In the genomic region with DNA sequence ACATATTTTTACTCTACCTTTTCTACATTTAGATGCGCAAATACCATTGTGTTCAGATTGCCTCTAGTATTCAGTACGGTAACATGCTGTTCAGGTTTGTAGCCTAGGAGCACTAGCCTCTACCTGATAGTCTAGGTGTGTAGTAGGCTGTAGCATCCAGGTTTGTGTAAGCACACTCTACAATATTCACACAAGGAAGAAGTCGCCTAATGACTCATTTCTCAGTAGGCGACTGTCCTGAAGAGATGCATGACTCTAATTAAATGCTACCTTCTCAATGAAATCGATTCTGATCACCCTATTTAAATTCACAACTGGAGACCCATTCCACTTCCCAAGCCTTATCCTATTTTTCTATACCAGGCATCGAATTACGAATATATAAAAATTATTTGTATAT, we compare ENCODE assay signal across 8 cellular contexts. TPM values are rescaled to one million over a fixed set of nuclear protein-coding genes. Genes with fewer than 3 reads are reported as not detected.
DNase-seq lines count a peak whose midpoint lies in the region; ATAC-seq, FAIRE-seq and TF ChIP-seq lines count a peak whose summit lies in the region.

No MANE protein-coding gene starts in this region.

- H3K36me3 ChIP-seq in kidney (ENCODE audit: control insufficient read depth in 1 of 2, insufficient read depth in 2 of 2, low read length in 2 of 2) (no peaks in the 10 kb centered on the region), tibial nerve (no peaks in the 10 kb centered on the region), mucosa of descending colon (ENCODE audit: low read depth) (no peaks in the 10 kb centered on the region)

- H3K9me3 ChIP-seq in kidney (ENCODE audit: control insufficient read depth in 1 of 2, low read length in 2 of 2): no peaks in the 10 kb centered on the region
- H3K9me3 ChIP-seq in tibial nerve: no peaks in the 10 kb centered on the region
- no peaks in the 10 kb centered on the region for H3K9me3 ChIP-seq in mucosa of descending colon

- TF ChIP-seq POLR2A in tibial nerve (IDR thresholded peaks at IDR 0.05): no peak

- H3K9me3 Mint-ChIP-seq in activated T-cell treated with anti-CD3 and anti-CD28 coated beads, Interleukin-2, amount 50 U/mL, for 72 hours: no peaks in the 10 kb centered on the region
- H3K9me3 Mint-ChIP-seq in activated T-helper 1 cell treated with anti-CD3 and anti-CD28 coated beads, Interleukin-12 subunit alpha, Interleukin-12 subunit beta, Interleukin-2, Interleukin-4 antibody, amounts not matched to agents 30 ng/mL and 10 ng/mL and 1 ng/mL, durations not matched to agents 14 hours and 24 hours and 36 hours: no peaks in the 10 kb centered on the region

- no peak for ATAC-seq in activated T-cell treated with anti-CD3 and anti-CD28 coated beads, Interleukin-2, amount 50 U/mL, for 72 hours (replicated peaks in 1 of 2)
- ATAC-seq in mucosa of descending colon: no peak

- peaks cover 23 to 36% of the 10 kb centered on the region in 2 donors for H3K4me1 ChIP-seq in kidney (ENCODE audit: control insufficient read depth in 1 of 2, insufficient read depth in 1 of 2, low read depth in 1 of 2, low read length in 2 of 2)
- peaks cover 0 to 37% (median 22%) of the 10 kb centered on the region in 4 donors for H3K4me1 ChIP-seq in tibial nerve
- H3K4me1 ChIP-seq in mucosa of descending colon (ENCODE audit: low read depth): peaks cover 46% of the 10 kb centered on the region

- H3K4me3 Mint-ChIP-seq in activated T-cell treated with anti-CD3 and anti-CD28 coated beads, Interleukin-2, amount 50 U/mL, for 72 hours: peak overlapping the region; percentile 90 to 96
- H3K4me3 Mint-ChIP-seq in activated T-helper 1 cell treated with anti-CD3 and anti-CD28 coated beads, Interleukin-12 subunit alpha, Interleukin-12 subunit beta, Interleukin-2, Interleukin-4 antibody, amounts not matched to agents 30 ng/mL and 10 ng/mL and 1 ng/mL, durations not matched to agents 14 hours and 24 hours and 36 hours: peak overlapping the region; percentile 85

- H3K4me1 Mint-ChIP-seq in activated T-cell treated with anti-CD3 and anti-CD28 coated beads, Interleukin-2, amount 50 U/mL, for 72 hours (ENCODE audit: low read depth): peaks cover 30% of the 10 kb centered on the region
- peaks cover 38% of the 10 kb centered on the region for H3K4me1 Mint-ChIP-seq in activated T-helper 1 cell treated with anti-CD3 and anti-CD28 coated beads, Interleukin-12 subunit alpha, Interleukin-12 subunit beta, Interleukin-2, Interleukin-4 antibody, amounts not matched to agents 30 ng/mL and 10 ng/mL and 1 ng/mL, durations not matched to agents 14 hours and 24 hours and 36 hours (ENCODE audit: low read depth)

- no peak for FAIRE-seq in kidney (lab: Jason Lieb, UNC)

- H3K27me3 Mint-ChIP-seq in activated T-cell treated with anti-CD3 and anti-CD28 coated beads, Interleukin-2, amount 50 U/mL, for 72 hours (ENCODE audit: low read depth): no peaks in the 10 kb centered on the region
- H3K27me3 Mint-ChIP-seq in activated T-helper 1 cell treated with anti-CD3 and anti-CD28 coated beads, Interleukin-12 subunit alpha, Interleukin-12 subunit beta, Interleukin-2, Interleukin-4 antibody, amounts not matched to agents 30 ng/mL and 10 ng/mL and 1 ng/mL, durations not matched to agents 14 hours and 24 hours and 36 hours (ENCODE audit: insufficient read depth): no peaks in the 10 kb centered on the region

- DNase-seq in activated T-cell treated with anti-CD3 and anti-CD28 coated beads, Interleukin-2, amount 50 U/mL, for 72 hours: no peak
- no peak for DNase-seq in activated T-cell treated with anti-CD3 and anti-CD28 coated beads, Interleukin-2, amount 50 U/mL, for 1 hour
- no peak for DNase-seq in activated T-helper 1 cell treated with anti-CD3 and anti-CD28 coated beads, Interleukin-12 subunit alpha, Interleukin-12 subunit beta, Interleukin-2, Interleukin-4 antibody, amounts not matched to agents 30 ng/mL and 10 ng/mL and 1 ng/mL, durations not matched to agents 14 hours and 24 hours and 36 hours (ENCODE audit: low spot score)
- DNase-seq in kidney (no peak), tibial nerve (ENCODE audit: low spot score in 2 of 2) (no peak), mucosa of descending colon (no peak), SW 1271 (lab: John Stamatoyannopoulos, UW) (no peak)
- DNase-seq in stimulated activated naive CD4-positive, alpha-beta T cell (lab: John Stamatoyannopoulos, UW): no peak

- TF ChIP-seq CTCF in kidney (IDR thresholded peaks at IDR 0.05; ENCODE audit: borderline replicate concordance, extremely low read depth, insufficient read depth) (no peak), tibial nerve (IDR thresholded peaks at IDR 0.05) (no peak), mucosa of descending colon (IDR thresholded peaks at IDR 0.05) (no peak)

- WGBS in tibial nerve, 2 donors: 47 to 50% methylated on average over 7 of the region's 7 CpGs

- no peaks in the 10 kb centered on the region for H3K27me3 ChIP-seq in tibial nerve

- H3K4me3 ChIP-seq in kidney (ENCODE audit: low read length in 2 of 2) (peak overlapping the region; percentile 73 to 75), tibial nerve (peak overlapping the region in 3 of 4 donors; percentile 85 to 96 (median 94)), mucosa of descending colon (no peak overlapping the region)

- peak overlapping the region in 1 of 2 donors; percentile 16 for H3K9ac ChIP-seq in kidney (ENCODE audit: low read length in 2 of 2)

- peak overlapping the region; percentile 60 for H3K27ac Mint-ChIP-seq in activated T-cell treated with anti-CD3 and anti-CD28 coated beads, Interleukin-2, amount 50 U/mL, for 72 hours
- peak overlapping the region; percentile 45 for H3K27ac Mint-ChIP-seq in activated T-helper 1 cell treated with anti-CD3 and anti-CD28 coated beads, Interleukin-12 subunit alpha, Interleukin-12 subunit beta, Interleukin-2, Interleukin-4 antibody, amounts not matched to agents 30 ng/mL and 10 ng/mL and 1 ng/mL, durations not matched to agents 14 hours and 24 hours and 36 hours

- TF ChIP-seq EP300 in tibial nerve (IDR thresholded peaks at IDR 0.05): no peak

- H3K36me3 Mint-ChIP-seq in activated T-cell treated with anti-CD3 and anti-CD28 coated beads, Interleukin-2, amount 50 U/mL, for 72 hours (ENCODE audit: insufficient read depth in 2 of 2): peaks cover 1% of the 10 kb centered on the region in 2 donors
- H3K36me3 Mint-ChIP-seq in activated T-helper 1 cell treated with anti-CD3 and anti-CD28 coated beads, Interleukin-12 subunit alpha, Interleukin-12 subunit beta, Interleukin-2, Interleukin-4 antibody, amounts not matched to agents 30 ng/mL and 10 ng/mL and 1 ng/mL, durations not matched to agents 14 hours and 24 hours and 36 hours (ENCODE audit: low read depth): peaks cover 4% of the 10 kb centered on the region

- intact Hi-C loops in activated T-helper 1 cell treated with anti-CD3 and anti-CD28 coated beads, Interleukin-12 subunit alpha, Interleukin-12 subunit beta, Interleukin-2, Interleukin-4 antibody, amounts not matched to agents 30 ng/mL and 10 ng/mL and 1 ng/mL, durations not matched to agents 14 hours and 24 hours and 36 hours (cut with micrococcal nuclease): loop anchor here (5.0 to 10.0 kb wide), 5 partner anchors 59 to 1432 kb away; a partner anchor contains a TSS
- intact Hi-C loops in kidney (cut with DNase I) (no loop called here), mucosa of descending colon (cut with DNase I, micrococcal nuclease) (no loop called here)

- peak overlapping the region in 1 of 2 donors; percentile 3 for H3K27ac ChIP-seq in kidney (ENCODE audit: low read depth in 2 of 2, low read length in 2 of 2)
- H3K27ac ChIP-seq in tibial nerve: peak overlapping the region in 2 of 4 donors; percentile 8 to 98

RNA-seq across cellular contexts. Expression of a gene that starts 1.3 kb away (rescaled TPM):
- total RNA-seq in activated T-cell treated with anti-CD3 and anti-CD28 coated beads, Interleukin-2, amount 50 U/mL, for 72 hours: 10 to 100 TPM; 24.8 to 31.6 TPM
- 37.8 and 40.2 TPM in 2 replicates for total RNA-seq in activated T-helper 1 cell treated with anti-CD3 and anti-CD28 coated beads, Interleukin-12 subunit alpha, Interleukin-12 subunit beta, Interleukin-2, Interleukin-4 antibody, amounts not matched to agents 30 ng/mL and 10 ng/mL and 1 ng/mL, durations not matched to agents 14 hours and 24 hours and 36 hours
- total RNA-seq in kidney (24.1 TPM), tibial nerve (10 to 100 TPM in 2 of 4 donors, 1 to 10 TPM in 2; 7.9 to 23.7 (median 9.9) TPM), mucosa of descending colon (10 to 100 TPM; 26.2 to 45.4 (median 33.6) TPM)
- 39.8 TPM for polyA plus RNA-seq in kidney (ENCODE audit: insufficient read depth, low read depth, low replicate concordance)
